In genomic region chr4:83036991-83037390, GRCh38 we compare ENCODE assay signal across 11 cellular contexts. TPM values are rescaled to one million over a fixed set of nuclear protein-coding genes. Genes with fewer than 3 reads are reported as not detected.
A peak's percentile ranks its signal among the peaks of the same experiment; 100 is the strongest.
DNase-seq lines count a peak whose midpoint lies in the region; ATAC-seq and TF ChIP-seq lines count a peak whose summit lies in the region.
"Had no signal": no experiment of that assay in that cellular context is flagged by ENCODE, and none has a peak within 500 bp of the region (broad histone marks: within the 10 kb centered on the region; RNA-seq: fewer than 3 reads in every experiment).

No MANE protein-coding gene starts in this region.

- peaks cover 29% of the 10 kb centered on the region for H3K4me1 ChIP-seq in DOHH2 (ENCODE audit: control insufficient read depth, low read length)

- H3K27ac ChIP-seq in DOHH2 (ENCODE audit: low read depth, low read length) = no peak overlapping the region

- H3K4me3 ChIP-seq in DOHH2 (ENCODE audit: low read length) = peak overlapping the region; percentile 19; the same call in 1 of the 2 replicates

- H3K9me2 ChIP-seq in DOHH2 (replicated peaks; ENCODE audit: control insufficient read depth, low read length) = no peaks in the 10 kb centered on the region

- no peak overlapping the region for H3K27ac Mint-ChIP-seq in central memory CD8-positive, alpha-beta T cell (ENCODE audit: low read depth)
- peak overlapping the region; percentile 14 to 99 for H3K27ac Mint-ChIP-seq in natural killer cell

- H3K4me1 Mint-ChIP-seq in central memory CD8-positive, alpha-beta T cell = peaks cover 35% of the 10 kb centered on the region
- H3K4me1 Mint-ChIP-seq in natural killer cell = peaks cover 29 to 40% of the 10 kb centered on the region in 2 donors

- DNase-seq in NOMO-1 treated with DMSO at 0.1 percent for 48 hours (lab: John Stamatoyannopoulos, UW; ENCODE audit: unreplicated experiment) (peak; percentile 83), natural killer cell (no peak), NCI-H1694 (lab: John Stamatoyannopoulos, UW) (no peak)
- DNase-seq in central memory CD8-positive, alpha-beta T cell (ENCODE audit: low spot score in 2 of 2) = no peak
- no peak for DNase-seq in effector CD4-positive, alpha-beta T cell
- DNase-seq: activated CD4-positive, alpha-beta T cell treated with anti-CD3 and anti-CD28 coated beads for 1 hour; NCI-H2029; transverse colon had no signal

- peaks cover 17% of the 10 kb centered on the region for H3K36me3 Mint-ChIP-seq in central memory CD8-positive, alpha-beta T cell (ENCODE audit: insufficient read depth)
- H3K36me3 Mint-ChIP-seq in natural killer cell = no peaks in the 10 kb centered on the region

- no peaks in the 10 kb centered on the region for H3K27me3 Mint-ChIP-seq in central memory CD8-positive, alpha-beta T cell
- H3K27me3 Mint-ChIP-seq in natural killer cell (ENCODE audit: low read depth in 2 of 2) = no peaks in the 10 kb centered on the region

- H3K79me2 ChIP-seq in DOHH2 (ENCODE audit: control insufficient read depth, low read length) = peaks cover 63% of the 10 kb centered on the region

- TF ChIP-seq CTCF in DOHH2 (IDR thresholded peaks at IDR 0.05; ENCODE audit: low read depth, low read length, poor library complexity, severe bottlenecking) (no peak), natural killer cell (IDR thresholded peaks at IDR 0.05) (no peak)

- H3F3A ChIP-seq in DOHH2 (ENCODE audit: control insufficient read depth, insufficient read depth) = 0 out of 2 replicates have a peak, but pooled peaks cover 2% of the 10 kb centered on the region

- H3K27me3 ChIP-seq in DOHH2 (ENCODE audit: control insufficient read depth, low read length) = no peaks in the 10 kb centered on the region
- H3K27me3 ChIP-seq: transverse colon had no signal

- no peaks in the 10 kb centered on the region for H3K9me3 ChIP-seq in DOHH2 (ENCODE audit: control insufficient read depth, insufficient read depth, low read length)
- H3K9me3 ChIP-seq: transverse colon had no signal

- no peaks in the 10 kb centered on the region for H3K36me3 ChIP-seq in DOHH2 (ENCODE audit: control insufficient read depth, low read length)
- H3K36me3 ChIP-seq: transverse colon had no signal

- H3K4me3 Mint-ChIP-seq in central memory CD8-positive, alpha-beta T cell = peak overlapping the region; percentile 12
- peak overlapping the region; percentile 19 for H3K4me3 Mint-ChIP-seq in natural killer cell

- no peaks in the 10 kb centered on the region for H3K9me3 Mint-ChIP-seq in central memory CD8-positive, alpha-beta T cell
- H3K9me3 Mint-ChIP-seq in natural killer cell = no peaks in the 10 kb centered on the region

- no peak for ATAC-seq in central memory CD8-positive, alpha-beta T cell (replicated peaks; ENCODE audit: extremely low read depth, poor library complexity, severe bottlenecking)
- ATAC-seq in natural killer cell (no peak), GM19467 (IDR thresholded peaks at IDR 0.05; ENCODE audit: unreplicated experiment) (no peak), GM21619 (IDR thresholded peaks at IDR 0.05; ENCODE audit: unreplicated experiment) (no peak)

- peak overlapping the region; percentile 93 for H3K4me2 ChIP-seq in DOHH2 (ENCODE audit: low read length)

- intact Hi-C loops in natural killer cell (cut with micrococcal nuclease) = loop anchor here (10.0 kb wide), 1 partner anchor 68 kb away; no protein-coding TSS in a partner anchor

- H4K20me1 ChIP-seq in DOHH2 (ENCODE audit: control insufficient read depth, insufficient read depth, low read depth, low read length) = no peaks in the 10 kb centered on the region

RNA-seq across cellular contexts. Expression of gene COPS4, which starts 2.0 kb away (rescaled TPM):
- total RNA-seq in natural killer cell = 10 to 100 TPM; 35.8 to 39.8 (median 36.1) TPM

RNA-seq across cellular contexts. Expression of gene LIN54, which starts 26.4 kb away (rescaled TPM):
- 10 to 100 TPM; 16.6 to 20.1 (median 19.3) TPM for total RNA-seq in natural killer cell
